Comparison of ENCODE assay signal across 8 cellular contexts in genomic region chr6:151690303-151690702, GRCh38.
DNase-seq lines count a peak whose midpoint lies in the region; ATAC-seq and TF ChIP-seq lines count a peak whose summit lies in the region.

No MANE protein-coding gene starts in this region.

- no peak for TF ChIP-seq CTCF in coronary artery (IDR thresholded peaks at IDR 0.05)
- no peak for TF ChIP-seq CTCF in natural killer cell (IDR thresholded peaks at IDR 0.05)

- H3K27me3 Mint-ChIP-seq in CD8-positive, alpha-beta memory T cell, result peaks cover 0 to 4% of the 10 kb centered on the region in 2 donors
- no peaks in the 10 kb centered on the region for H3K27me3 Mint-ChIP-seq in natural killer cell (ENCODE audit: low read depth in 2 of 2)

- H3K4me3 ChIP-seq in CD8-positive, alpha-beta memory T cell (ENCODE audit: low read length), result peak overlapping the region; percentile 44
- H3K4me3 ChIP-seq in coronary artery, result peak overlapping the region; percentile 51

- intact Hi-C loops in natural killer cell (cut with micrococcal nuclease), result no loop called here

- no peaks in the 10 kb centered on the region for H3K36me3 ChIP-seq in CD8-positive, alpha-beta memory T cell (ENCODE audit: insufficient read depth, low read length)

- POLR2A ChIA-PET in CD8-positive, alpha-beta memory T cell (lab: Charles Lee), result no interaction called here

- peak in 1 of 5 donors; percentile 18 for DNase-seq in CD8-positive, alpha-beta memory T cell
- no peak for DNase-seq in coronary artery (ENCODE audit: low spot score)
- DNase-seq in natural killer cell, result no peak
- DNase-seq in Kasumi-1 (lab: John Stamatoyannopoulos, UW), result no peak
- DNase-seq in stimulated activated CD4-positive, alpha-beta T cell treated with anti-CD3 and anti-CD28 coated beads, Interleukin-15, amount 100 ng/mL, for 24 hours, result no peak
- DNase-seq in NOMO-1 treated with dmso at 0.1 percent for 144 hours (lab: John Stamatoyannopoulos, UW; ENCODE audit: unreplicated experiment), result no peak

- CTCF ChIA-PET in CD8-positive, alpha-beta memory T cell (lab: Charles Lee), result interaction anchor here (1.0 to 1.8 kb wide), 4 partner anchors 13 to 435 kb away, joined by 3 to 8 read pairs (median 4); no protein-coding TSS in a partner anchor

- no peaks in the 10 kb centered on the region for H3K9me3 ChIP-seq in CD8-positive, alpha-beta memory T cell (ENCODE audit: low read length)

- no peaks in the 10 kb centered on the region for H3K36me3 Mint-ChIP-seq in CD8-positive, alpha-beta memory T cell
- no peaks in the 10 kb centered on the region for H3K36me3 Mint-ChIP-seq in natural killer cell

- no peak overlapping the region for H3K27ac ChIP-seq in CD8-positive, alpha-beta memory T cell (ENCODE audit: low read depth, low read length)
- peak overlapping the region; percentile 76 to 78 for H3K27ac ChIP-seq in coronary artery

- H3K4me1 ChIP-seq in CD8-positive, alpha-beta memory T cell (ENCODE audit: insufficient read depth, low read length), result peaks cover 4% of the 10 kb centered on the region

- H3K27me3 ChIP-seq in CD8-positive, alpha-beta memory T cell (ENCODE audit: insufficient read depth, low read length, poor library complexity, severe bottlenecking), result no peaks in the 10 kb centered on the region

- peaks cover 16 to 29% (median 27%) of the 10 kb centered on the region in 3 donors for H3K4me1 Mint-ChIP-seq in CD8-positive, alpha-beta memory T cell
- H3K4me1 Mint-ChIP-seq in natural killer cell, result peaks cover 14 to 18% of the 10 kb centered on the region in 2 donors

- peak overlapping the region; percentile 75 to 86 (median 82) for H3K4me3 Mint-ChIP-seq in CD8-positive, alpha-beta memory T cell
- H3K4me3 Mint-ChIP-seq in natural killer cell, result peak overlapping the region; percentile 67

- peak; percentile 37 for ATAC-seq in HG03432 (IDR thresholded peaks at IDR 0.05; ENCODE audit: unreplicated experiment)
- ATAC-seq in natural killer cell, result no peak
- no peak for ATAC-seq in HG02642 (IDR thresholded peaks at IDR 0.05; ENCODE audit: poor library complexity, unreplicated experiment)

- peak overlapping the region; percentile 60 to 94 (median 81) for H3K27ac Mint-ChIP-seq in CD8-positive, alpha-beta memory T cell
- H3K27ac Mint-ChIP-seq in natural killer cell, result peak overlapping the region; percentile 48 to 76

- H3K9me3 Mint-ChIP-seq in CD8-positive, alpha-beta memory T cell, result no peaks in the 10 kb centered on the region
- H3K9me3 Mint-ChIP-seq in natural killer cell, result no peaks in the 10 kb centered on the region
